1 cellular context compared by ENCODE assay signal in the genomic region with DNA sequence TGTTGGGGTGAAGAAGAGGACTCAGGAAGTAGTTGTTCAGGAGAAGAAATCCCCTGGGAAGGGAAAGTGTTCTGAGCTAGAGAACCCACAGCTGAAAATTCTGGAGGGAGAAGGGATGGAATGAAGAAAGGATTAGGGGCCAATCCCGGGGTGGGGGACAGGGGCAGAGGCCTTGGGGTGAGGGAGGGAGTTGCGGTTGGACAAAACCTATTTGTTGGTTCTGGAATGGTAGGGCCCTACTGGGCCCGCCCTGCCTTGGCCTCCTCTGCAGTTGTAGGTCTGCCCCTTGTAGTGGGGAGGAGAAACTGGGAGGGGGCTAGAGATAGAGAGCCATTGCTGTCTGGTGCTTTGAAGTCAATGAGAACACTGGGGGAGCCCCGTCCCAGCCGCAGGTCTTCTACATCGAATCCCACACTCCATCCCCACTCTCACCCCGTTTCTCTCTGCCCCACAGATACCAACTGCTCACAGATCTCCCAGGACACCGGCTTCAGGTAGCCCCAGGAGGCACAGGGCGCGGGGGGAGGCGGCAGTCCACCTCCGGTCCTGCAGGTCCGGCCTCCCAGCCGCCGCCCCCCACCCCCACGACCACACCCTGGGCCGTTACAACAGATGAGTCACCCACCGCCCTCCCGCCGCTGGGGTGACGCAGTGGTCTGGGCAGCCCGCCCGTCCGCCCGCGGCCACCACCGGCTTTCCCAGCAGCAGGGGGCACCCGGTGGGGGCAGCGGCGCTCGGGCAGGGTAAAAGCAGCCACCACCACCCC.
TF ChIP-seq lines count a peak whose summit lies in the region.

No MANE protein-coding gene starts in this region.

TF ChIP-seq in A549, 52 proteins besides CTCF, POLR2A, EP300 and RAD21 (continued from another document):
- TF ChIP-seq NPAS2 (CRISPR knock-in tag; IDR thresholded peaks at IDR 0.05; ENCODE audit: borderline replicate concordance) = no peak
- peak; percentile 77 for TF ChIP-seq FOSB (CRISPR knock-in tag; IDR thresholded peaks at IDR 0.05)
- TF ChIP-seq RARB (CRISPR knock-in tag; IDR thresholded peaks at IDR 0.05) = 0 out of 2 replicates have a peak, but pooled peaks have one; percentile 25
- TF ChIP-seq ZNF302 (CRISPR knock-in tag; IDR thresholded peaks at IDR 0.05) = no peak
- TF ChIP-seq KDM1A (IDR thresholded peaks at IDR 0.05; ENCODE audit: low read depth) = no peak
- TF ChIP-seq MAZ (IDR thresholded peaks at IDR 0.05; ENCODE audit: borderline replicate concordance, low read depth, low read length) = no peak
- TF ChIP-seq RCOR1 (IDR thresholded peaks at IDR 0.05; ENCODE audit: low read depth, low read length) = no peak
- TF ChIP-seq, protein P1, sequence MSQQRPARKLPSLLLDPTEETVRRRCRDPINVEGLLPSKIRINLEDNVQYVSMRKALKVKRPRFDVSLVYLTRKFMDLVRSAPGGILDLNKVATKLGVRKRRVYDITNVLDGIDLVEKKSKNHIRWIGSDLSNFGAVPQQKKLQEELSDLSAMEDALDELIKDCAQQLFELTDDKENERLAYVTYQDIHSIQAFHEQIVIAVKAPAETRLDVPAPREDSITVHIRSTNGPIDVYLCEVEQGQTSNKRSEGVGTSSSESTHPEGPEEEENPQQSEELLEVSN (IDR thresholded peaks at IDR 0.05; ENCODE audit: borderline replicate concordance, low read depth) = no peak
- TF ChIP-seq ZC3H11A (IDR thresholded peaks at IDR 0.05) = no peak
- no peak for TF ChIP-seq EHF (CRISPR knock-in tag; IDR thresholded peaks at IDR 0.05)
- peak; percentile 95 for TF ChIP-seq FOSL2 (IDR thresholded peaks at IDR 0.05)
- TF ChIP-seq FOSL2 (CRISPR knock-in tag; IDR thresholded peaks at IDR 0.05) = peak; percentile 100
- TF ChIP-seq KDM5A (IDR thresholded peaks at IDR 0.05) = no peak
- TF ChIP-seq HOXB5 (CRISPR knock-in tag; IDR thresholded peaks at IDR 0.05) = no peak
- TF ChIP-seq, protein P2, sequence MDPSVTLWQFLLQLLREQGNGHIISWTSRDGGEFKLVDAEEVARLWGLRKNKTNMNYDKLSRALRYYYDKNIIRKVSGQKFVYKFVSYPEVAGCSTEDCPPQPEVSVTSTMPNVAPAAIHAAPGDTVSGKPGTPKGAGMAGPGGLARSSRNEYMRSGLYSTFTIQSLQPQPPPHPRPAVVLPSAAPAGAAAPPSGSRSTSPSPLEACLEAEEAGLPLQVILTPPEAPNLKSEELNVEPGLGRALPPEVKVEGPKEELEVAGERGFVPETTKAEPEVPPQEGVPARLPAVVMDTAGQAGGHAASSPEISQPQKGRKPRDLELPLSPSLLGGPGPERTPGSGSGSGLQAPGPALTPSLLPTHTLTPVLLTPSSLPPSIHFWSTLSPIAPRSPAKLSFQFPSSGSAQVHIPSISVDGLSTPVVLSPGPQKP (IDR thresholded peaks at IDR 0.05; ENCODE audit: low read depth, low read length) = no peak
- TF ChIP-seq, protein P3, sequence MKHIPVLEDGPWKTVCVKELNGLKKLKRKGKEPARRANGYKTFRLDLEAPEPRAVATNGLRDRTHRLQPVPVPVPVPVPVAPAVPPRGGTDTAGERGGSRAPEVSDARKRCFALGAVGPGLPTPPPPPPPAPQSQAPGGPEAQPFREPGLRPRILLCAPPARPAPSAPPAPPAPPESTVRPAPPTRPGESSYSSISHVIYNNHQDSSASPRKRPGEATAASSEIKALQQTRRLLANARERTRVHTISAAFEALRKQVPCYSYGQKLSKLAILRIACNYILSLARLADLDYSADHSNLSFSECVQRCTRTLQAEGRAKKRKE (CRISPR knock-in tag; IDR thresholded peaks at IDR 0.05; ENCODE audit: low read depth) = no peak
- TF ChIP-seq SMC3 (IDR thresholded peaks at IDR 0.05) = peak; percentile 18; the same call in 1 of the 3 replicates
- TF ChIP-seq, protein P4, sequence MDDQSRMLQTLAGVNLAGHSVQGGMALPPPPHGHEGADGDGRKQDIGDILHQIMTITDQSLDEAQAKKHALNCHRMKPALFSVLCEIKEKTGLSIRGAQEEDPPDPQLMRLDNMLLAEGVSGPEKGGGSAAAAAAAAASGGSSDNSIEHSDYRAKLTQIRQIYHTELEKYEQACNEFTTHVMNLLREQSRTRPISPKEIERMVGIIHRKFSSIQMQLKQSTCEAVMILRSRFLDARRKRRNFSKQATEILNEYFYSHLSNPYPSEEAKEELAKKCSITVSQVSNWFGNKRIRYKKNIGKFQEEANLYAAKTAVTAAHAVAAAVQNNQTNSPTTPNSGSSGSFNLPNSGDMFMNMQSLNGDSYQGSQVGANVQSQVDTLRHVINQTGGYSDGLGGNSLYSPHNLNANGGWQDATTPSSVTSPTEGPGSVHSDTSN (IDR thresholded peaks at IDR 0.05) = no peak; the same call in 1 of the 2 replicates
- no peak for TF ChIP-seq CBX2 (IDR thresholded peaks at IDR 0.05; ENCODE audit: borderline replicate concordance, low read depth)
- TF ChIP-seq ESRRA (IDR thresholded peaks at IDR 0.05; ENCODE audit: borderline replicate concordance, low read length) = no peak
- no peak for TF ChIP-seq NR3C1 (IDR thresholded peaks at IDR 0.05)
- TF ChIP-seq MAFK (IDR thresholded peaks at IDR 0.05; ENCODE audit: partially characterized antibody) = no peak
- TF ChIP-seq, protein P5, sequence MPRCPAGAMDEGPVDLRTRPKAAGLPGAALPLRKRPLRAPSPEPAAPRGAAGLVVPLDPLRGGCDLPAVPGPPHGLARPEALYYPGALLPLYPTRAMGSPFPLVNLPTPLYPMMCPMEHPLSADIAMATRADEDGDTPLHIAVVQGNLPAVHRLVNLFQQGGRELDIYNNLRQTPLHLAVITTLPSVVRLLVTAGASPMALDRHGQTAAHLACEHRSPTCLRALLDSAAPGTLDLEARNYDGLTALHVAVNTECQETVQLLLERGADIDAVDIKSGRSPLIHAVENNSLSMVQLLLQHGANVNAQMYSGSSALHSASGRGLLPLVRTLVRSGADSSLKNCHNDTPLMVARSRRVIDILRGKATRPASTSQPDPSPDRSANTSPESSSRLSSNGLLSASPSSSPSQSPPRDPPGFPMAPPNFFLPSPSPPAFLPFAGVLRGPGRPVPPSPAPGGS (IDR thresholded peaks at IDR 0.05) = peak; percentile 87; the same call in 2 of the 3 replicates
- TF ChIP-seq HEYL (CRISPR knock-in tag; IDR thresholded peaks at IDR 0.05) = no peak
- TF ChIP-seq, protein P6, sequence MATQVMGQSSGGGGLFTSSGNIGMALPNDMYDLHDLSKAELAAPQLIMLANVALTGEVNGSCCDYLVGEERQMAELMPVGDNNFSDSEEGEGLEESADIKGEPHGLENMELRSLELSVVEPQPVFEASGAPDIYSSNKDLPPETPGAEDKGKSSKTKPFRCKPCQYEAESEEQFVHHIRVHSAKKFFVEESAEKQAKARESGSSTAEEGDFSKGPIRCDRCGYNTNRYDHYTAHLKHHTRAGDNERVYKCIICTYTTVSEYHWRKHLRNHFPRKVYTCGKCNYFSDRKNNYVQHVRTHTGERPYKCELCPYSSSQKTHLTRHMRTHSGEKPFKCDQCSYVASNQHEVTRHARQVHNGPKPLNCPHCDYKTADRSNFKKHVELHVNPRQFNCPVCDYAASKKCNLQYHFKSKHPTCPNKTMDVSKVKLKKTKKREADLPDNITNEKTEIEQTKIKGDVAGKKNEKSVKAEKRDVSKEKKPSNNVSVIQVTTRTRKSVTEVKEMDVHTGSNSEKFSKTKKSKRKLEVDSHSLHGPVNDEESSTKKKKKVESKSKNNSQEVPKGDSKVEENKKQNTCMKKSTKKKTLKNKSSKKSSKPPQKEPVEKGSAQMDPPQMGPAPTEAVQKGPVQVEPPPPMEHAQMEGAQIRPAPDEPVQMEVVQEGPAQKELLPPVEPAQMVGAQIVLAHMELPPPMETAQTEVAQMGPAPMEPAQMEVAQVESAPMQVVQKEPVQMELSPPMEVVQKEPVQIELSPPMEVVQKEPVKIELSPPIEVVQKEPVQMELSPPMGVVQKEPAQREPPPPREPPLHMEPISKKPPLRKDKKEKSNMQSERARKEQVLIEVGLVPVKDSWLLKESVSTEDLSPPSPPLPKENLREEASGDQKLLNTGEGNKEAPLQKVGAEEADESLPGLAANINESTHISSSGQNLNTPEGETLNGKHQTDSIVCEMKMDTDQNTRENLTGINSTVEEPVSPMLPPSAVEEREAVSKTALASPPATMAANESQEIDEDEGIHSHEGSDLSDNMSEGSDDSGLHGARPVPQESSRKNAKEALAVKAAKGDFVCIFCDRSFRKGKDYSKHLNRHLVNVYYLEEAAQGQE (IDR thresholded peaks at IDR 0.05) = no peak; the same call in 1 of the 2 replicates
- no peak for TF ChIP-seq BHLHE40 (IDR thresholded peaks at IDR 0.05; ENCODE audit: low read depth, low read length)
- TF ChIP-seq HOXA7 (CRISPR knock-in tag; IDR thresholded peaks at IDR 0.05) = peak; percentile 88
- TF ChIP-seq, protein P7, sequence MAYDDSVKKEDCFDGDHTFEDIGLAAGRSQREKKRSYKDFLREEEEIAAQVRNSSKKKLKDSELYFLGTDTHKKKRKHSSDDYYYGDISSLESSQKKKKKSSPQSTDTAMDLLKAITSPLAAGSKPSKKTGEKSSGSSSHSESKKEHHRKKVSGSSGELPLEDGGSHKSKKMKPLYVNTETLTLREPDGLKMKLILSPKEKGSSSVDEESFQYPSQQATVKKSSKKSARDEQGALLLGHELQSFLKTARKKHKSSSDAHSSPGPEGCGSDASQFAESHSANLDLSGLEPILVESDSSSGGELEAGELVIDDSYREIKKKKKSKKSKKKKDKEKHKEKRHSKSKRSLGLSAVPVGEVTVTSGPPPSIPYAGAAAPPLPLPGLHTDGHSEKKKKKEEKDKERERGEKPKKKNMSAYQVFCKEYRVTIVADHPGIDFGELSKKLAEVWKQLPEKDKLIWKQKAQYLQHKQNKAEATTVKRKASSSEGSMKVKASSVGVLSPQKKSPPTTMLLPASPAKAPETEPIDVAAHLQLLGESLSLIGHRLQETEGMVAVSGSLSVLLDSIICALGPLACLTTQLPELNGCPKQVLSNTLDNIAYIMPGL (CRISPR knock-in tag; IDR thresholded peaks at IDR 0.05; ENCODE audit: borderline replicate concordance) = peak; percentile 54; the same call in 1 of the 2 replicates
- no peak for TF ChIP-seq ZFP36 (IDR thresholded peaks at IDR 0.05; ENCODE audit: borderline replicate concordance, partially characterized antibody)
- TF ChIP-seq FOXS1 (CRISPR knock-in tag; IDR thresholded peaks at IDR 0.05) = no peak
- peak; percentile 93 for TF ChIP-seq GATA3 (IDR thresholded peaks at IDR 0.05; ENCODE audit: borderline replicate concordance)
- no peak for TF ChIP-seq TP53 (CRISPR knock-in tag; IDR thresholded peaks at IDR 0.05)
- no peak for TF ChIP-seq CHD2 (IDR thresholded peaks at IDR 0.05; ENCODE audit: low read length, partially characterized antibody)
- TF ChIP-seq, protein P8, sequence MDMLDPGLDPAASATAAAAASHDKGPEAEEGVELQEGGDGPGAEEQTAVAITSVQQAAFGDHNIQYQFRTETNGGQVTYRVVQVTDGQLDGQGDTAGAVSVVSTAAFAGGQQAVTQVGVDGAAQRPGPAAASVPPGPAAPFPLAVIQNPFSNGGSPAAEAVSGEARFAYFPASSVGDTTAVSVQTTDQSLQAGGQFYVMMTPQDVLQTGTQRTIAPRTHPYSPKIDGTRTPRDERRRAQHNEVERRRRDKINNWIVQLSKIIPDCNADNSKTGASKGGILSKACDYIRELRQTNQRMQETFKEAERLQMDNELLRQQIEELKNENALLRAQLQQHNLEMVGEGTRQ (IDR thresholded peaks at IDR 0.05) = no peak
